ENCODE assay signal across 22 cellular contexts in the genomic region with DNA sequence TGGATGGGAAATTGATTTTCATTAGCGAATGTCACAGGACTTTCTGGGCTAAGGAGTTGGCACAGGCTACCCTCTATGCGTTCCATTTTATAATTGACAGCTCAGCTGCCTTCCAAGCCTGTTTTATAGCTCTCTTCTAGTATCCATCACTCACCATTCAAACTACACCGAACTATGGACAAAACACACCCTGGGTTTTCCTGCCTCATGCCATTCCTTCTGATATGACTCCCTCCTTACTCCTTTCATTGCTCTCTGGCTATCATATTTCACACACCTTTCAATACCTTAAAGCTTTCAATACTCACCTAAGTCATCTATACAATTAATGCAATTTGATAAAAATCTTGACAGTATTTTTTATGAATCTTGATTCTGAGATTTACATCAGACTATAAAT.
DNase-seq lines count a peak whose midpoint lies in the region; ATAC-seq and TF ChIP-seq lines count a peak whose summit lies in the region.
"Had no signal": no experiment of that assay in that cellular context is flagged by ENCODE, and none has a peak within 500 bp of the region (broad histone marks: within the 10 kb centered on the region; RNA-seq: fewer than 3 reads in every experiment).

No MANE protein-coding gene starts in this region.

- H3K27ac ChIP-seq in substantia nigra (ENCODE audit: low read depth, low read length, poor library complexity, severe bottlenecking), result no peak overlapping the region
- H3K27ac ChIP-seq: BLaER1 had no signal

- DNase-seq in epithelial cell of esophagus (ENCODE audit: low read depth), result peak; percentile 77
- peak; percentile 5 for DNase-seq in iris pigment epithelial cell (ENCODE audit: low read depth)
- no peak for DNase-seq in substantia nigra (lab: John Stamatoyannopoulos, UW)
- DNase-seq: 8988T; ACHN; BE2C; C1 segment of cervical spinal cord; CD4-positive, alpha-beta memory T cell; CD4-positive, CD25-positive, alpha-beta regulatory T cell; CD8-positive, alpha-beta memory T cell; COR-L47; DMS 273 treated with DMSO at 0.1 percent for 48 hours; DMS153; DMS53; DMS79; DND-41; EL; GDM1 had no signal

- no peak for TF ChIP-seq CTCF in epithelial cell of esophagus (IDR thresholded peaks at IDR 0.05; ENCODE audit: insufficient read depth, low read depth, low read length, missing control alignments)

- ATAC-seq in HG03521 (IDR thresholded peaks at IDR 0.05; ENCODE audit: unreplicated experiment), result no peak
- ATAC-seq in HG02763 (IDR thresholded peaks at IDR 0.05; ENCODE audit: unreplicated experiment), result no peak
- ATAC-seq: GM12878 had no signal

- no peak overlapping the region for H3K4me3 ChIP-seq in epithelial cell of esophagus (ENCODE audit: low read length)
- H3K4me3 ChIP-seq: BLaER1, GM12878 had no signal

Comparison
In these comparisons a context has a peak if more than half of its experiments do, and no peak if none do; other contexts are left out.
1. DNase-seq: peak in epithelial cell of esophagus (single experiment) and iris pigment epithelial cell (single experiment); none in substantia nigra (0 of 49).